In genomic region chr20:33065785-33066184, GRCh38 we compare ENCODE assay signal across 28 cellular contexts. TPM values are rescaled to one million over a fixed set of nuclear protein-coding genes. Genes with fewer than 3 reads are reported as not detected.
"Had no signal": no experiment of that assay in that cellular context is flagged by ENCODE, and none has a peak within 500 bp of the region (broad histone marks: within the 10 kb centered on the region; RNA-seq: fewer than 3 reads in every experiment).

No MANE protein-coding gene starts in this region.

- H3K4me2 ChIP-seq: hepatocyte had no signal

- H3K4me3 ChIP-seq: colonic mucosa, esophagus squamous epithelium, hepatocyte, psoas muscle, sigmoid colon, skin epidermis had no signal

- H3K9ac ChIP-seq: parathyroid adenoma had no signal

- H3K36me3 ChIP-seq: colonic mucosa, esophagus squamous epithelium, sigmoid colon had no signal

- H3K27me3 ChIP-seq: colonic mucosa, sigmoid colon had no signal

- H3K27ac ChIP-seq: colonic mucosa, esophagus squamous epithelium, hepatocyte, parathyroid adenoma, psoas muscle, sigmoid colon, skin epidermis had no signal

- DNase-seq: cerebellar nuclear complex; colonic mucosa; effector CD4-positive, alpha-beta T cell; endodermal cell; esophagus squamous epithelium; foreskin fibroblast; head of caudate nucleus; left colon; naive thymus-derived CD4-positive, alpha-beta T cell; nephron progenitor cell; psoas muscle; retina; sigmoid colon; stimulated activated CD4-positive, alpha-beta T cell treated with anti-CD3 and anti-CD28 coated beads, Interleukin-12 subunit alpha, Interleukin-12 subunit beta, amount 100 ng/mL, for 4 hours; stimulated activated naive CD4-positive, alpha-beta T cell treated with Interleukin-2 at 50 U/mL for 16 hours; trophoblast cell had no signal

- H3K79me2 ChIP-seq: hepatocyte, parathyroid adenoma had no signal

- H2AFZ ChIP-seq: hepatocyte, parathyroid adenoma had no signal

- ATAC-seq: left colon; naive thymus-derived CD4-positive, alpha-beta T cell; psoas muscle had no signal

- H3K9me3 ChIP-seq: colonic mucosa, esophagus squamous epithelium, psoas muscle, sigmoid colon had no signal

- H3K4me1 ChIP-seq: colonic mucosa, esophagus squamous epithelium, parathyroid adenoma, psoas muscle, sigmoid colon had no signal

RNA-seq across cellular contexts. Expression of gene BPIFB3, which starts 12.1 kb away (rescaled TPM):
- total RNA-seq: colonic mucosa; dermis microvascular lymphatic vessel endothelial cell; endodermal cell; endothelial cell of umbilical vein; esophagus squamous epithelium; hepatocyte; kidney epithelial cell; left colon; liver; lung microvascular endothelial cell; mesenteric fat pad; mononuclear cell; naive thymus-derived CD4-positive, alpha-beta T cell; omental fat pad; psoas muscle; sigmoid colon; urinary bladder had no signal
- polyA plus RNA-seq: endothelial cell of umbilical vein; hepatocyte; liver; naive thymus-derived CD4-positive, alpha-beta T cell; psoas muscle; sigmoid colon; urinary bladder had no signal

RNA-seq across cellular contexts. Expression of gene BPIFB4, which starts 13.7 kb away (rescaled TPM):
- total RNA-seq: colonic mucosa; dermis microvascular lymphatic vessel endothelial cell; endothelial cell of umbilical vein; esophagus squamous epithelium; hepatocyte; kidney epithelial cell; left colon; liver; lung microvascular endothelial cell; mesenteric fat pad; mononuclear cell; naive thymus-derived CD4-positive, alpha-beta T cell; omental fat pad; psoas muscle; sigmoid colon; urinary bladder had no signal
- polyA plus RNA-seq: endothelial cell of umbilical vein; hepatocyte; naive thymus-derived CD4-positive, alpha-beta T cell; psoas muscle; sigmoid colon had no signal

RNA-seq across cellular contexts. Expression of gene BPIFB6, which starts 34.3 kb away (rescaled TPM):
- total RNA-seq: colonic mucosa; dermis microvascular lymphatic vessel endothelial cell; endodermal cell; endothelial cell of umbilical vein; esophagus squamous epithelium; hepatocyte; kidney epithelial cell; left colon; liver; lung microvascular endothelial cell; mesenteric fat pad; mononuclear cell; naive thymus-derived CD4-positive, alpha-beta T cell; omental fat pad; psoas muscle; sigmoid colon; urinary bladder had no signal
- polyA plus RNA-seq: endothelial cell of umbilical vein; hepatocyte; liver; naive thymus-derived CD4-positive, alpha-beta T cell; psoas muscle; sigmoid colon; urinary bladder had no signal

RNA-seq across cellular contexts. Expression of gene BPIFB2, which starts 58.3 kb away (rescaled TPM):
- total RNA-seq: dermis microvascular lymphatic vessel endothelial cell; endodermal cell; endothelial cell of umbilical vein; kidney epithelial cell; left colon; lung microvascular endothelial cell; mesenteric fat pad; mononuclear cell; naive thymus-derived CD4-positive, alpha-beta T cell; omental fat pad; psoas muscle; sigmoid colon; urinary bladder had no signal
- polyA plus RNA-seq: endothelial cell of umbilical vein; naive thymus-derived CD4-positive, alpha-beta T cell; psoas muscle; sigmoid colon; urinary bladder had no signal
